Comparison of ENCODE assay signal across 20 cellular contexts in the genomic region with DNA sequence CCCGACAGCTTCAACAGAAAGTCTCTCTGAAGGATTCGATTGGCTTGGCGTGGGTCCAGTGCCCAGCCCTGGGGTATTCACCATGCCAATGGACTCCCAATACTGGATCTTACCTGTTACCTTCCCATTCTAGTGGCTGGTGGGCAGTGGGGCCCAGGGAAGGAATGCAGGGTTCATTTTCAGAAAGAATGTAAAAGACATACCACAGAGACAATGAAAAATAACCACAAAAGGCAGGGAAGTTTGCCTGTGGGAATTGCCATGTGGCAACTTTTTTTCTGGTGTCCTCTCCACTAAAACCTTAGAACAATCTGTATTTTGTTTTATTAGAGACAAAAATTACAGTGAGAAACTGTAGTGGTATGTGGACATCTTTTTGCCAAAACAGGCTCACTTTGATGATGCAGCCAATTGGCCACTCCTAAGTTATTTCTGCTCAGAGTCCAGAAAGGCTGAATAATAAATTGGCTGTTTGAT. TPM values are rescaled to one million over a fixed set of nuclear protein-coding genes. Genes with fewer than 3 reads are reported as not detected.
DNase-seq lines count a peak whose midpoint lies in the region; ATAC-seq and TF ChIP-seq lines count a peak whose summit lies in the region.
"Had no signal": no experiment of that assay in that cellular context is flagged by ENCODE, and none has a peak within 500 bp of the region (broad histone marks: within the 10 kb centered on the region; RNA-seq: fewer than 3 reads in every experiment).

No MANE protein-coding gene starts in this region.

- H3K36me3 ChIP-seq in BJ (ENCODE audit: control insufficient read depth, insufficient read depth, low read length) = no peaks in the 10 kb centered on the region
- H3K36me3 ChIP-seq: BLaER1 treated with 17β-estradiol and CSF1 and Interleukin-3, amounts not matched to agents 10 nM and 100 nM; tibial nerve had no signal

- H3K4me1 Mint-ChIP-seq in activated CD4-positive, alpha-beta T cell treated with anti-CD3 and anti-CD28 coated beads for 36 hours = no peaks in the 10 kb centered on the region
- H3K4me1 Mint-ChIP-seq: activated CD4-positive, alpha-beta T cell treated with anti-CD3 and anti-CD28 coated beads, Interleukin-2, amount 10 ng/mL, durations not matched to agents 7 days and 5 days; memory B cell had no signal

- peak; percentile 76 for DNase-seq in BJ (ENCODE audit: low read depth)
- DNase-seq in RPMI7951 (ENCODE audit: low read depth) = peak; percentile 66
- DNase-seq in fibroblast of mammary gland (ENCODE audit: low read depth) = peak; percentile 83
- no peak for DNase-seq in omental fat pad (ENCODE audit: low spot score)
- no peak for DNase-seq in dermis blood vessel endothelial cell
- no peak for DNase-seq in activated CD4-positive, alpha-beta T cell treated with anti-CD3 and anti-CD28 coated beads for 36 hours
- DNase-seq: activated CD4-positive, alpha-beta T cell treated with anti-CD3 and anti-CD28 coated beads, Interleukin-2, amount 10 ng/mL, durations not matched to agents 7 days and 5 days; activated naive CD8-positive, alpha-beta T cell treated with anti-CD3 and anti-CD28 coated beads, Interleukin-2, amount 10 ng/mL, durations not matched to agents 7 days and 5 days; activated T-cell treated with anti-CD3 and anti-CD28 coated beads, Interleukin-2, amount 50 U/mL, for 24 hours; HCEC 1CT; retina; SHP77 treated with DMSO at 0.1 percent for 48 hours; stimulated activated CD4-positive, alpha-beta T cell treated with anti-CD3 and anti-CD28 coated beads, Interleukin-4, amount 100 ng/mL, for 24 hours; T-helper 9 cell had no signal

- H3K4me3 Mint-ChIP-seq in activated CD4-positive, alpha-beta T cell treated with anti-CD3 and anti-CD28 coated beads for 36 hours = no peak overlapping the region
- H3K4me3 Mint-ChIP-seq: activated CD4-positive, alpha-beta T cell treated with anti-CD3 and anti-CD28 coated beads, Interleukin-2, amount 10 ng/mL, durations not matched to agents 7 days and 5 days; activated naive CD8-positive, alpha-beta T cell treated with anti-CD3 and anti-CD28 coated beads, Interleukin-2, amount 10 ng/mL, durations not matched to agents 7 days and 5 days; activated T-cell treated with anti-CD3 and anti-CD28 coated beads, Interleukin-2, amount 50 U/mL, for 24 hours; memory B cell had no signal

- H3K4me3 ChIP-seq in BJ (ENCODE audit: low read depth, low read length) (no peak overlapping the region), fibroblast of mammary gland (ENCODE audit: control insufficient read depth, low read depth, low read length) (no peak overlapping the region)
- H3K4me3 ChIP-seq: BLaER1 treated with 17β-estradiol and CSF1 and Interleukin-3, amounts not matched to agents 10 nM and 100 nM; tibial nerve had no signal

- no peaks in the 10 kb centered on the region for H3K27me3 Mint-ChIP-seq in activated CD4-positive, alpha-beta T cell treated with anti-CD3 and anti-CD28 coated beads for 36 hours
- H3K27me3 Mint-ChIP-seq: activated naive CD8-positive, alpha-beta T cell treated with anti-CD3 and anti-CD28 coated beads, Interleukin-2, amount 10 ng/mL, durations not matched to agents 7 days and 5 days; activated T-cell treated with anti-CD3 and anti-CD28 coated beads, Interleukin-2, amount 50 U/mL, for 24 hours; memory B cell had no signal

- H3K27ac Mint-ChIP-seq in activated CD4-positive, alpha-beta T cell treated with anti-CD3 and anti-CD28 coated beads for 36 hours = no peak overlapping the region
- H3K27ac Mint-ChIP-seq: activated CD4-positive, alpha-beta T cell treated with anti-CD3 and anti-CD28 coated beads, Interleukin-2, amount 10 ng/mL, durations not matched to agents 7 days and 5 days; activated naive CD8-positive, alpha-beta T cell treated with anti-CD3 and anti-CD28 coated beads, Interleukin-2, amount 10 ng/mL, durations not matched to agents 7 days and 5 days; activated T-cell treated with anti-CD3 and anti-CD28 coated beads, Interleukin-2, amount 50 U/mL, for 24 hours; memory B cell had no signal

- H3K27me3 ChIP-seq in BJ (ENCODE audit: control insufficient read depth, insufficient read depth, low read length) = peaks cover 2% of the 10 kb centered on the region; the same call in 1 of the 2 replicates
- H3K27me3 ChIP-seq: BLaER1 treated with 17β-estradiol and CSF1 and Interleukin-3, amounts not matched to agents 10 nM and 100 nM; tibial nerve had no signal

- TF ChIP-seq CTCF in BJ (IDR thresholded peaks at IDR 0.05; ENCODE audit: insufficient read depth, low read depth, low read length) (no peak), fibroblast of mammary gland (conservative IDR thresholded peaks at IDR 0.05; ENCODE audit: control insufficient read depth, insufficient read depth, low read depth, low read length) (no peak), omental fat pad (IDR thresholded peaks at IDR 0.05) (no peak)

- intact Hi-C loops in activated CD4-positive, alpha-beta T cell treated with anti-CD3 and anti-CD28 coated beads for 36 hours (cut with DNase I, micrococcal nuclease) = no loop called here

- POLR2A ChIA-PET in BJ (lab: Charles Lee) = no interaction called here
- POLR2A ChIA-PET in activated CD4-positive, alpha-beta T cell treated with anti-CD3 and anti-CD28 coated beads for 36 hours (lab: Charles Lee) = no interaction called here

- peak; percentile 82 for ATAC-seq in omental fat pad (ENCODE audit: low FRiP score)
- no peak for ATAC-seq in GM19452 (IDR thresholded peaks at IDR 0.05; ENCODE audit: unreplicated experiment)
- ATAC-seq in GM18511 (IDR thresholded peaks at IDR 0.05; ENCODE audit: unreplicated experiment) = no peak
- ATAC-seq in activated CD4-positive, alpha-beta T cell treated with anti-CD3 and anti-CD28 coated beads for 36 hours = no peak

- H3K9me3 Mint-ChIP-seq in activated CD4-positive, alpha-beta T cell treated with anti-CD3 and anti-CD28 coated beads for 36 hours (ENCODE audit: low read depth) = peaks cover 8% of the 10 kb centered on the region

- CTCF ChIA-PET in BJ (lab: Yijun Ruan, JAX) = no interaction called here
- CTCF ChIA-PET in activated CD4-positive, alpha-beta T cell treated with anti-CD3 and anti-CD28 coated beads for 36 hours (lab: Charles Lee) = no interaction called here

- peaks cover 2% of the 10 kb centered on the region for H3K36me3 Mint-ChIP-seq in activated CD4-positive, alpha-beta T cell treated with anti-CD3 and anti-CD28 coated beads for 36 hours (ENCODE audit: low read depth)
- H3K36me3 Mint-ChIP-seq: memory B cell had no signal

RNA-seq across cellular contexts. Expression of gene PTGER2, which starts 55.2 kb away (rescaled TPM):
- polyA plus RNA-seq in BJ (2011; rRNA removed) = 0.43 and 0.71 TPM in 2 replicates
- polyA minus RNA-seq in BJ (2011; rRNA and poly(A)+ RNA removed) = 0.21 and 0.24 TPM in 2 replicates
- total RNA-seq in RPMI7951 (2014; rRNA removed; shearing (Covaris generic)) = 0.78 and 1.6 TPM in 2 replicates
- total RNA-seq in omental fat pad = 10 to 100 TPM in 1 of 4 donors, 1 to 10 TPM in 3; 4.0 to 34.8 (median 6.3) TPM
- total RNA-seq in dermis blood vessel endothelial cell = 0.14 and 0.34 TPM in 2 replicates
- 1 to 10 TPM; 2.4 TPM for total RNA-seq in activated CD4-positive, alpha-beta T cell treated with anti-CD3 and anti-CD28 coated beads for 36 hours
- polyA plus RNA-seq: neural cell had no signal

Comparison
In these comparisons a context has a peak if more than half of its experiments do, and no peak if none do; other contexts are left out.
1. DNase-seq: peak in BJ (single experiment), RPMI7951 (single experiment) and fibroblast of mammary gland (single experiment); none in omental fat pad (single experiment), dermis blood vessel endothelial cell (single experiment) and activated CD4-positive, alpha-beta T cell treated with anti-CD3 and anti-CD28 coated beads for 36 hours (single experiment).